Comparison of ENCODE assay signal across 1 cellular context in the genomic region with DNA sequence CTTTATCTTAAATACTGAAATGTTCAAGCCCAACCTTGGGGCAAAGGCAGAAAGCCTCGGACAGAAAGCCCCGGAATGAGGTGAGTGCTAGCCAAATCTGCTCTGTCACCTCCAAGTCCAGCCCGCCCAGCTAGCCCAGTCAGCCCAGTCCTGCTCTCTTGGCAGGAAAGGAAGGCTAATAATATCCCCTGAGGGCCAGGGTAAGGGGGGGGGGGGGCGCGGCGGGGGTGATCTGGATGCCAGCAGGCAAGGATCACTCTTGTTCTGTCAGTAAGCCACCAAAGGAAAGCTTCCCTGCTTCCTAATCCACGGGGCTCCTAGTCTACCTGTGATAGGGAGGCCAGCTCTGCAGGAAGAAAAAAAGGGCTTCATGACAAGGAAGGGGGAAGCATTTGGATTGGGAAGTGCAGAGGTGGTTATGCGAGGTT.
TF ChIP-seq lines count a peak whose summit lies in the region.

No MANE protein-coding gene starts in this region.

TF ChIP-seq in HepG2, 621 proteins besides CTCF, POLR2A, EP300 and RAD21:
- TF ChIP-seq, protein P1, sequence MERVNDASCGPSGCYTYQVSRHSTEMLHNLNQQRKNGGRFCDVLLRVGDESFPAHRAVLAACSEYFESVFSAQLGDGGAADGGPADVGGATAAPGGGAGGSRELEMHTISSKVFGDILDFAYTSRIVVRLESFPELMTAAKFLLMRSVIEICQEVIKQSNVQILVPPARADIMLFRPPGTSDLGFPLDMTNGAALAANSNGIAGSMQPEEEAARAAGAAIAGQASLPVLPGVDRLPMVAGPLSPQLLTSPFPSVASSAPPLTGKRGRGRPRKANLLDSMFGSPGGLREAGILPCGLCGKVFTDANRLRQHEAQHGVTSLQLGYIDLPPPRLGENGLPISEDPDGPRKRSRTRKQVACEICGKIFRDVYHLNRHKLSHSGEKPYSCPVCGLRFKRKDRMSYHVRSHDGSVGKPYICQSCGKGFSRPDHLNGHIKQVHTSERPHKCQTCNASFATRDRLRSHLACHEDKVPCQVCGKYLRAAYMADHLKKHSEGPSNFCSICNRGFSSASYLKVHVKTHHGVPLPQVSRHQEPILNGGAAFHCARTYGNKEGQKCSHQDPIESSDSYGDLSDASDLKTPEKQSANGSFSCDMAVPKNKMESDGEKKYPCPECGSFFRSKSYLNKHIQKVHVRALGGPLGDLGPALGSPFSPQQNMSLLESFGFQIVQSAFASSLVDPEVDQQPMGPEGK (CRISPR knock-in tag; IDR thresholded peaks at IDR 0.05) = peak; percentile 15; the same call in 1 of the 2 replicates
- TF ChIP-seq RFXAP (CRISPR knock-in tag; IDR thresholded peaks at IDR 0.05; ENCODE audit: borderline replicate concordance) (no peak), XRCC5 (optimal IDR thresholded peaks at IDR 0.05; ENCODE audit: low read length) (peak; percentile 9), SIX1 (CRISPR knock-in tag; IDR thresholded peaks at IDR 0.05; ENCODE audit: borderline replicate concordance) (0 out of 2 replicates have a peak, but pooled peaks have one; percentile 17), BCL6 (CRISPR knock-in tag; IDR thresholded peaks at IDR 0.05) (0 out of 2 replicates have a peak, but pooled peaks have one; percentile 13)
- TF ChIP-seq, protein P2, sequence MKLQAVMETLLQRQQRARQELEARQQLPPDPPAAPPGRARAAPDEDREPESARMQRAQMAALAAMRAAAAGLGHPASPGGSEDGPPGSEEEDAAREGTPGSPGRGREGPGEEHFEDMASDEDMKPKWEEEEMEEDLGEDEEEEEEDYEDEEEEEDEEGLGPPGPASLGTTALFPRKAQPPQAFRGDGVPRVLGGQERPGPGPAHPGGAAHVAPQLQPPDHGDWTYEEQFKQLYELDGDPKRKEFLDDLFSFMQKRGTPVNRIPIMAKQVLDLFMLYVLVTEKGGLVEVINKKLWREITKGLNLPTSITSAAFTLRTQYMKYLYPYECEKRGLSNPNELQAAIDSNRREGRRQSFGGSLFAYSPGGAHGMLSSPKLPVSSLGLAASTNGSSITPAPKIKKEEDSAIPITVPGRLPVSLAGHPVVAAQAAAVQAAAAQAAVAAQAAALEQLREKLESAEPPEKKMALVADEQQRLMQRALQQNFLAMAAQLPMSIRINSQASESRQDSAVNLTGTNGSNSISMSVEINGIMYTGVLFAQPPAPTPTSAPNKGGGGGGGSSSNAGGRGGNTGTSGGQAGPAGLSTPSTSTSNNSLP (IDR thresholded peaks at IDR 0.05; ENCODE audit: low read depth, low read length) = 0 out of 2 replicates have a peak, but pooled peaks have one; percentile 11
- TF ChIP-seq, protein P3, sequence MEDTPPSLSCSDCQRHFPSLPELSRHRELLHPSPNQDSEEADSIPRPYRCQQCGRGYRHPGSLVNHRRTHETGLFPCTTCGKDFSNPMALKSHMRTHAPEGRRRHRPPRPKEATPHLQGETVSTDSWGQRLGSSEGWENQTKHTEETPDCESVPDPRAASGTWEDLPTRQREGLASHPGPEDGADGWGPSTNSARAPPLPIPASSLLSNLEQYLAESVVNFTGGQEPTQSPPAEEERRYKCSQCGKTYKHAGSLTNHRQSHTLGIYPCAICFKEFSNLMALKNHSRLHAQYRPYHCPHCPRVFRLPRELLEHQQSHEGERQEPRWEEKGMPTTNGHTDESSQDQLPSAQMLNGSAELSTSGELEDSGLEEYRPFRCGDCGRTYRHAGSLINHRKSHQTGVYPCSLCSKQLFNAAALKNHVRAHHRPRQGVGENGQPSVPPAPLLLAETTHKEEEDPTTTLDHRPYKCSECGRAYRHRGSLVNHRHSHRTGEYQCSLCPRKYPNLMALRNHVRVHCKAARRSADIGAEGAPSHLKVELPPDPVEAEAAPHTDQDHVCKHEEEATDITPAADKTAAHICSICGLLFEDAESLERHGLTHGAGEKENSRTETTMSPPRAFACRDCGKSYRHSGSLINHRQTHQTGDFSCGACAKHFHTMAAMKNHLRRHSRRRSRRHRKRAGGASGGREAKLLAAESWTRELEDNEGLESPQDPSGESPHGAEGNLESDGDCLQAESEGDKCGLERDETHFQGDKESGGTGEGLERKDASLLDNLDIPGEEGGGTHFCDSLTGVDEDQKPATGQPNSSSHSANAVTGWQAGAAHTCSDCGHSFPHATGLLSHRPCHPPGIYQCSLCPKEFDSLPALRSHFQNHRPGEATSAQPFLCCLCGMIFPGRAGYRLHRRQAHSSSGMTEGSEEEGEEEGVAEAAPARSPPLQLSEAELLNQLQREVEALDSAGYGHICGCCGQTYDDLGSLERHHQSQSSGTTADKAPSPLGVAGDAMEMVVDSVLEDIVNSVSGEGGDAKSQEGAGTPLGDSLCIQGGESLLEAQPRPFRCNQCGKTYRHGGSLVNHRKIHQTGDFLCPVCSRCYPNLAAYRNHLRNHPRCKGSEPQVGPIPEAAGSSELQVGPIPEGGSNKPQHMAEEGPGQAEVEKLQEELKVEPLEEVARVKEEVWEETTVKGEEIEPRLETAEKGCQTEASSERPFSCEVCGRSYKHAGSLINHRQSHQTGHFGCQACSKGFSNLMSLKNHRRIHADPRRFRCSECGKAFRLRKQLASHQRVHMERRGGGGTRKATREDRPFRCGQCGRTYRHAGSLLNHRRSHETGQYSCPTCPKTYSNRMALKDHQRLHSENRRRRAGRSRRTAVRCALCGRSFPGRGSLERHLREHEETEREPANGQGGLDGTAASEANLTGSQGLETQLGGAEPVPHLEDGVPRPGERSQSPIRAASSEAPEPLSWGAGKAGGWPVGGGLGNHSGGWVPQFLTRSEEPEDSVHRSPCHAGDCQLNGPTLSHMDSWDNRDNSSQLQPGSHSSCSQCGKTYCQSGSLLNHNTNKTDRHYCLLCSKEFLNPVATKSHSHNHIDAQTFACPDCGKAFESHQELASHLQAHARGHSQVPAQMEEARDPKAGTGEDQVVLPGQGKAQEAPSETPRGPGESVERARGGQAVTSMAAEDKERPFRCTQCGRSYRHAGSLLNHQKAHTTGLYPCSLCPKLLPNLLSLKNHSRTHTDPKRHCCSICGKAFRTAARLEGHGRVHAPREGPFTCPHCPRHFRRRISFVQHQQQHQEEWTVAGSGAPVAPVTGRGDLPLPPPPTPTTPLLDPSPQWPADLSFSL (CRISPR knock-in tag; IDR thresholded peaks at IDR 0.05) = no peak
